ENCODE assay signal across 9 cellular contexts in genomic region chr22:32137731-32138324, GRCh38. TPM values are rescaled to one million over a fixed set of nuclear protein-coding genes. Genes with fewer than 3 reads are reported as not detected.
A peak's percentile ranks its signal among the peaks of the same experiment; 100 is the strongest.
DNase-seq lines count a peak whose midpoint lies in the region.
"Not testable (repeated sequence)": the region's sequence is repeated elsewhere in the genome, so short reads cannot be mapped to it uniquely, and the experiment has no call there.
"Had no signal": no experiment of that assay in that cellular context is flagged by ENCODE, and none has a peak within 500 bp of the region (broad histone marks: within the 10 kb centered on the region; RNA-seq: fewer than 3 reads in every experiment).

No MANE protein-coding gene starts in this region.

- H2BK5ac ChIP-seq in mesendoderm (ENCODE audit: low read length): peak overlapping the region; percentile 97

- peak overlapping the region; percentile 95 for H3K4ac ChIP-seq in mesendoderm (ENCODE audit: low read depth, low read length)

- not testable (repeated sequence) for H3K27me3 ChIP-seq in mesendoderm (ENCODE audit: insufficient read depth, low read length, poor library complexity)

- H3K9ac ChIP-seq in mesendoderm (ENCODE audit: low read length): not testable (repeated sequence)

- not testable (repeated sequence) for H3K79me2 ChIP-seq in mesendoderm (ENCODE audit: control insufficient read depth, insufficient read depth, low read length)

- peak overlapping the region; percentile 42 for H3K18ac ChIP-seq in mesendoderm (ENCODE audit: low read length)

- H3K36me3 ChIP-seq in mesendoderm (ENCODE audit: control insufficient read depth, insufficient read depth, low read length): not testable (repeated sequence)

- H3K4me3 ChIP-seq in GM08714 (ENCODE audit: low read length): peak overlapping the region; percentile 49; the same call in 1 of the 2 replicates
- not testable (repeated sequence) for H3K4me3 ChIP-seq in mesendoderm (ENCODE audit: low read length)

- H3K79me1 ChIP-seq in mesendoderm (ENCODE audit: low read length): not testable (repeated sequence)

- not testable (repeated sequence) for H3K4me2 ChIP-seq in mesendoderm (ENCODE audit: low read length)

- DNase-seq in NAMALWA (ENCODE audit: low spot score) (peak; percentile 57), T follicular helper cell (ENCODE audit: low read depth) (peak; percentile 15), activated T-cell treated with anti-CD3 and anti-CD28 coated beads for 4 hours (peak; percentile 45)
- DNase-seq in effector CD8-positive, alpha-beta T cell (lab: John Stamatoyannopoulos, UW): peak; percentile 39
- not testable (repeated sequence) for DNase-seq in mesendoderm
- peak; percentile 58 for DNase-seq in stimulated activated CD4-positive, alpha-beta T cell treated with anti-CD3 and anti-CD28 coated beads, Interleukin-2, amount 100 ng/mL, for 4 hours (ENCODE audit: low read depth)

- WGBS in mesendoderm (ENCODE audit: extremely low coverage, insufficient coverage, low lambda C conversion rate): no CpG with 5 or more reads among the region's 16 CpGs

- peak overlapping the region; percentile 33 for H2BK120ac ChIP-seq in mesendoderm (ENCODE audit: low read depth, low read length)

- peak overlapping the region; percentile 60 for H2AK5ac ChIP-seq in mesendoderm (ENCODE audit: low read length)

- H3K23ac ChIP-seq in mesendoderm (ENCODE audit: low read length): not testable (repeated sequence)

- H4K5ac ChIP-seq in mesendoderm (ENCODE audit: low read length): peak overlapping the region; percentile 17

- peak overlapping the region; percentile 74 for H3K27ac ChIP-seq in mesendoderm (ENCODE audit: low read depth, low read length)

- not testable (repeated sequence) for H2BK15ac ChIP-seq in mesendoderm (replicated peaks; ENCODE audit: low read depth)

- not testable (repeated sequence) for H4K8ac ChIP-seq in mesendoderm (ENCODE audit: low read depth, low read length)

- peak overlapping the region; percentile 71 for H3K56ac ChIP-seq in mesendoderm (ENCODE audit: low read length)

- not testable (repeated sequence) for H3K4me1 ChIP-seq in mesendoderm (ENCODE audit: control insufficient read depth, low read depth, low read length)

RNA-seq across cellular contexts. Expression of gene C22orf42, which starts 21.3 kb away (rescaled TPM):
- 0.62 TPM for polyA plus RNA-seq in mesendoderm (2013, experiment 1 of 2)
- 0.67 TPM for polyA plus RNA-seq in mesendoderm (2013, experiment 2 of 2)
- polyA plus RNA-seq: foreskin keratinocyte, urinary bladder had no signal
